ENCODE assay signal across 18 cellular contexts in genomic region chr12:64883264-64884163, GRCh38. TPM values are rescaled to one million over a fixed set of nuclear protein-coding genes. Genes with fewer than 3 reads are reported as not detected.
DNase-seq lines count a peak whose midpoint lies in the region; ATAC-seq, FAIRE-seq and TF ChIP-seq lines count a peak whose summit lies in the region.
"Had no signal": no experiment of that assay in that cellular context is flagged by ENCODE, and none has a peak within 500 bp of the region (broad histone marks: within the 10 kb centered on the region; RNA-seq: fewer than 3 reads in every experiment).

No MANE protein-coding gene starts in this region.

- H3K9me3 Mint-ChIP-seq in activated T-cell treated with anti-CD3 and anti-CD28 coated beads, Interleukin-2, amount 50 U/mL, for 72 hours = no peaks in the 10 kb centered on the region
- H3K9me3 Mint-ChIP-seq in activated naive CD4-positive, alpha-beta T cell treated with anti-CD3 and anti-CD28 coated beads for 36 hours = peaks cover 2% of the 10 kb centered on the region
- H3K9me3 Mint-ChIP-seq: activated naive CD4-positive, alpha-beta T cell treated with anti-CD3 and anti-CD28 coated beads, Interleukin-2, amount 10 ng/mL, durations not matched to agents 7 days and 5 days had no signal

- POLR2A ChIA-PET in K562 (lab: Yijun Ruan, JAX) = interaction anchor here (0.6 to 1.0 kb wide), 3 partner anchors 9 to 322 kb away, joined by 3 to 4 read pairs (median 3); no protein-coding TSS in a partner anchor

- 3% methylated on average over 14 of the region's 17 CpGs for WGBS in K562 (ENCODE audit: insufficient coverage, low coverage, missing lambda C conversion rate)
- 84 to 85% methylated on average over 17 of the region's 17 CpGs for WGBS in sigmoid colon, 2 donors

- in situ Hi-C loops in K562 (cut with MboI) = loop anchor here (25.0 kb wide), 2 partner anchors 1104 to 1529 kb away; no protein-coding TSS in a partner anchor

- H3K9ac ChIP-seq in K562 (ENCODE audit: insufficient read depth in 1 of 2, low read depth in 2 of 2, low read length in 2 of 2) = no peak overlapping the region

- H3K4me3 Mint-ChIP-seq in activated T-cell treated with anti-CD3 and anti-CD28 coated beads, Interleukin-2, amount 50 U/mL, for 72 hours = no peak overlapping the region
- no peak overlapping the region for H3K4me3 Mint-ChIP-seq in activated naive CD4-positive, alpha-beta T cell treated with anti-CD3 and anti-CD28 coated beads for 36 hours
- H3K4me3 Mint-ChIP-seq: activated naive CD4-positive, alpha-beta T cell treated with anti-CD3 and anti-CD28 coated beads, Interleukin-2, amount 10 ng/mL, durations not matched to agents 7 days and 5 days; B cell had no signal

- no peak overlapping the region for H3K4me2 ChIP-seq in K562 (ENCODE audit: insufficient read depth, low read length)

- BruUV-seq in K562 (replicated peaks; lab: Mats Ljungman, UMichigan) = no TSS peak

- no peak overlapping the region for H2AFZ ChIP-seq in K562 (ENCODE audit: low read depth, low read length)

- no peak for DNase-seq in activated T-cell treated with anti-CD3 and anti-CD28 coated beads, Interleukin-2, amount 50 U/mL, for 72 hours
- no peak for DNase-seq in activated T-cell treated with anti-CD3 and anti-CD28 coated beads, Interleukin-2, amount 50 U/mL, for 48 hours
- DNase-seq in K562 (ENCODE audit: extremely low read depth in 1 of 4, low spot score in 3 of 4) = peak in 1 of 4 experiments; percentile 5
- no peak for DNase-seq in activated naive CD4-positive, alpha-beta T cell treated with anti-CD3 and anti-CD28 coated beads for 36 hours
- no peak for DNase-seq in sigmoid colon
- DNase-seq in activated CD4-positive, alpha-beta T cell treated with anti-CD3 and anti-CD28 coated beads for 48 hours = no peak
- no peak for DNase-seq in stimulated activated CD4-positive, alpha-beta T cell treated with anti-CD3 and anti-CD28 coated beads, Interleukin-12 subunit alpha, Interleukin-12 subunit beta, amount 100 ng/mL, for 4 hours
- DNase-seq: activated naive CD4-positive, alpha-beta T cell treated with anti-CD3 and anti-CD28 coated beads, Interleukin-2, amount 10 ng/mL, durations not matched to agents 7 days and 5 days; left ventricle myocardium superior; NCI-H1694 treated with DMSO at 0.1 percent for 48 hours; nucleus accumbens; stimulated activated CD4-positive, alpha-beta T cell treated with anti-CD3 and anti-CD28 coated beads, Interleukin-1b, Interleukin-23, amount 100 ng/mL, for 48 hours had no signal

- ATAC-seq in activated T-cell treated with anti-CD3 and anti-CD28 coated beads, Interleukin-2, amount 50 U/mL, for 72 hours (replicated peaks in 1 of 2) = peak; percentile 37 to 47
- peak; percentile 60 for ATAC-seq in K562
- ATAC-seq: gastroesophageal sphincter, left ventricle myocardium superior, Right ventricle myocardium inferior had no signal

- peak; percentile 9; the same call in 1 of the 2 replicates for TF ChIP-seq RAD21 in Ishikawa (IDR thresholded peaks at IDR 0.05; ENCODE audit: low read depth)
- no peak for TF ChIP-seq RAD21 in K562 (CRISPR knock-in tag; conservative IDR thresholded peaks at IDR 0.05 in 1 of 2, IDR thresholded peaks at IDR 0.05 in 1 of 2)

- peaks cover 9% of the 10 kb centered on the region for H3K27me3 Mint-ChIP-seq in activated T-cell treated with anti-CD3 and anti-CD28 coated beads, Interleukin-2, amount 50 U/mL, for 72 hours (ENCODE audit: low read depth)
- peaks cover 1% of the 10 kb centered on the region for H3K27me3 Mint-ChIP-seq in activated naive CD4-positive, alpha-beta T cell treated with anti-CD3 and anti-CD28 coated beads for 36 hours (ENCODE audit: low read depth)

- H3K4me1 ChIP-seq in K562 (replicated peaks in 1 of 2; ENCODE audit: control insufficient read depth in 2 of 2, insufficient read depth in 2 of 2, low read length in 2 of 2) (no peaks in the 10 kb centered on the region), sigmoid colon (no peaks in the 10 kb centered on the region)
- H3K4me1 ChIP-seq: gastroesophageal sphincter had no signal

- no peak overlapping the region for H3K27ac Mint-ChIP-seq in activated T-cell treated with anti-CD3 and anti-CD28 coated beads, Interleukin-2, amount 50 U/mL, for 72 hours
- H3K27ac Mint-ChIP-seq in activated naive CD4-positive, alpha-beta T cell treated with anti-CD3 and anti-CD28 coated beads for 36 hours = no peak overlapping the region
- H3K27ac Mint-ChIP-seq: activated naive CD4-positive, alpha-beta T cell treated with anti-CD3 and anti-CD28 coated beads, Interleukin-2, amount 10 ng/mL, durations not matched to agents 7 days and 5 days; B cell had no signal

- H3K36me3 Mint-ChIP-seq in activated T-cell treated with anti-CD3 and anti-CD28 coated beads, Interleukin-2, amount 50 U/mL, for 72 hours (ENCODE audit: insufficient read depth in 2 of 2) = no peaks in the 10 kb centered on the region
- H3K36me3 Mint-ChIP-seq in activated naive CD4-positive, alpha-beta T cell treated with anti-CD3 and anti-CD28 coated beads for 36 hours (ENCODE audit: low read depth) = no peaks in the 10 kb centered on the region
- H3K36me3 Mint-ChIP-seq: activated naive CD4-positive, alpha-beta T cell treated with anti-CD3 and anti-CD28 coated beads, Interleukin-2, amount 10 ng/mL, durations not matched to agents 7 days and 5 days had no signal

- TF ChIP-seq EP300 in Ishikawa (IDR thresholded peaks at IDR 0.05; ENCODE audit: borderline replicate concordance) (no peak), K562 (IDR thresholded peaks at IDR 0.05; ENCODE audit: low read length) (no peak), sigmoid colon (IDR thresholded peaks at IDR 0.05) (no peak)

- H4K20me1 ChIP-seq in K562 (replicated peaks; ENCODE audit: control insufficient read depth, insufficient read depth, low read length) = no peaks in the 10 kb centered on the region

- peaks cover 15% of the 10 kb centered on the region for H3K4me1 Mint-ChIP-seq in activated T-cell treated with anti-CD3 and anti-CD28 coated beads, Interleukin-2, amount 50 U/mL, for 72 hours (ENCODE audit: low read depth)
- H3K4me1 Mint-ChIP-seq in activated naive CD4-positive, alpha-beta T cell treated with anti-CD3 and anti-CD28 coated beads for 36 hours (ENCODE audit: low read depth) = peaks cover 5% of the 10 kb centered on the region
- H3K4me1 Mint-ChIP-seq: activated naive CD4-positive, alpha-beta T cell treated with anti-CD3 and anti-CD28 coated beads, Interleukin-2, amount 10 ng/mL, durations not matched to agents 7 days and 5 days; B cell had no signal

- H3K27me3 ChIP-seq in K562 (ENCODE audit: control insufficient read depth in 2 of 2, insufficient read depth in 2 of 2, low read length in 2 of 2) = peaks cover 0 to 3% of the 10 kb centered on the region in 2 experiments; a peak in 2 of 5 replicates
- no peaks in the 10 kb centered on the region for H3K27me3 ChIP-seq in sigmoid colon
- H3K27me3 ChIP-seq: gastroesophageal sphincter had no signal

- H3K36me3 ChIP-seq in K562 (ENCODE audit: control insufficient read depth, insufficient read depth, low read length) (no peaks in the 10 kb centered on the region), sigmoid colon (no peaks in the 10 kb centered on the region)
- H3K36me3 ChIP-seq: gastroesophageal sphincter had no signal

- H3K9me1 ChIP-seq in K562 (ENCODE audit: control insufficient read depth, insufficient read depth, low read length) = no peaks in the 10 kb centered on the region

- H3K27ac ChIP-seq in K562 (ENCODE audit: extremely low read depth, low read depth, low read length) = no peak overlapping the region
- no peak overlapping the region for H3K27ac ChIP-seq in sigmoid colon
- H3K27ac ChIP-seq: gastroesophageal sphincter had no signal

- H3K4me3 ChIP-seq in K562 (no peak overlapping the region), sigmoid colon (no peak overlapping the region)
- H3K4me3 ChIP-seq: gastroesophageal sphincter had no signal

- intact Hi-C loops in K562 (cut with micrococcal nuclease) (no loop called here), sigmoid colon (cut with DNase I) (no loop called here)
- intact Hi-C loops in activated naive CD4-positive, alpha-beta T cell treated with anti-CD3 and anti-CD28 coated beads for 36 hours (cut with micrococcal nuclease) = no loop called here

- peak; percentile 15 for FAIRE-seq in K562 (lab: Jason Lieb, UNC)
- FAIRE-seq: colon, HTR-8/SVneo had no signal

- CTCF ChIA-PET in K562 (lab: Yijun Ruan, JAX; ENCODE audit: low intra/inter-chr PET ratio) = no interaction called here
- CTCF ChIA-PET in activated naive CD4-positive, alpha-beta T cell treated with anti-CD3 and anti-CD28 coated beads for 36 hours (lab: Charles Lee) = interaction anchor here (0.9 kb wide), 1 partner anchor 223 kb away, joined by 3 read pairs; no protein-coding TSS in a partner anchor

- TF ChIP-seq CTCF in K562 (IDR thresholded peaks at IDR 0.05 in 2 of 3, conservative IDR thresholded peaks at IDR 0.05 in 1 of 3; ENCODE audit: insufficient read depth in 2 of 3, low read depth in 1 of 3, low read length in 3 of 3) = peak in 1 of 3 experiments; percentile 20; a peak in 1 of 6 replicates
- TF ChIP-seq CTCF in sigmoid colon (IDR thresholded peaks at IDR 0.05) = no peak

- no peaks in the 10 kb centered on the region for H3K79me2 ChIP-seq in K562 (ENCODE audit: control insufficient read depth, insufficient read depth, low read length)

- TF ChIP-seq POLR2A in K562 (conservative IDR thresholded peaks at IDR 0.05) (no peak), sigmoid colon (IDR thresholded peaks at IDR 0.05) (no peak)

- H3K9me3 ChIP-seq in K562 (replicated peaks; ENCODE audit: control insufficient read depth, insufficient read depth, low read depth, low read length) = no peaks in the 10 kb centered on the region
- H3K9me3 ChIP-seq in sigmoid colon = no peaks in the 10 kb centered on the region
- H3K9me3 ChIP-seq: gastroesophageal sphincter had no signal

RNA-seq across cellular contexts. Expression of gene TBC1D30, which starts 59.1 kb away (rescaled TPM):
- under 1 TPM; 0.14 to 0.94 TPM for total RNA-seq in activated T-cell treated with anti-CD3 and anti-CD28 coated beads, Interleukin-2, amount 50 U/mL, for 72 hours
- total RNA-seq in K562 (2011; cell fraction: chromatin; rRNA removed; ENCODE audit: low replicate concordance) = 0.16 and 0.21 TPM in 2 replicates
- under 0.01 and 0.39 TPM in 2 replicates for total RNA-seq in K562 (2011; cell fraction: nucleolus; rRNA removed)
- 0.23 and 0.29 TPM in 2 replicates for total RNA-seq in K562 (2011; cell fraction: nucleoplasm; rRNA removed)
- total RNA-seq in K562 (2014; rRNA removed) = 0.08 and 0.32 TPM in 2 replicates
- 0.15 and 0.19 TPM in 2 replicates for total RNA-seq in K562 (2014; rRNA removed; fragmentation: Illumina TruSeq; extraction: Trizol)
- total RNA-seq in K562 (2015; rRNA removed; fragmentation: Illumina TruSeq; extraction: Trizol) = 0.07 TPM in 1 of 2 replicates, not detected in the other
- 0.18 and 0.55 TPM in 2 replicates for total RNA-seq in K562 (2021)
- polyA plus RNA-seq in K562 (2011; rRNA removed) = 0.14 and 0.25 TPM in 2 replicates
- 0.16 and 0.58 TPM in 2 replicates for polyA plus RNA-seq in K562 (2011; cell fraction: cytosol; rRNA removed)
- 0.04 and 0.18 TPM in 2 replicates for polyA plus RNA-seq in K562 (2011; cell fraction: nucleus; rRNA removed)
- polyA plus RNA-seq in K562 (2012) = 0.10 and 0.21 TPM in 2 replicates
- 0.10 and 0.19 TPM in 2 replicates for polyA plus RNA-seq in K562 (2014; fragmentation: Illumina TruSeq; extraction: Trizol)
- polyA plus RNA-seq in K562 (2014; fragmentation: Nextera tagmentation; extraction: Ambion mirVana) = under 1 TPM in 1 of 2 experiments, not detected in 1; 0.08 TPM
- 0.48 TPM in 1 of 2 replicates, not detected in the other for polyA plus RNA-seq in K562 (2014; rRNA removed)
- polyA minus RNA-seq in K562 (2011; rRNA and poly(A)+ RNA removed) = 0.48 and 1.1 TPM in 2 replicates
- polyA minus RNA-seq in K562 (2011; cell fraction: cytosol; rRNA and poly(A)+ RNA removed) = not detected in 2 replicates
- polyA minus RNA-seq in K562 (2011; cell fraction: nucleus; rRNA and poly(A)+ RNA removed) = 0.13 and 0.22 TPM in 2 replicates
- total RNA-seq in activated naive CD4-positive, alpha-beta T cell treated with anti-CD3 and anti-CD28 coated beads for 36 hours = under 1 TPM; 0.17 to 0.19 TPM
- total RNA-seq in sigmoid colon = 1 to 10 TPM in 1 of 4 donors, under 1 TPM in 3; 0.36 to 4.3 (median 0.74) TPM
- polyA plus RNA-seq in sigmoid colon = 1 to 10 TPM; 2.3 to 3.5 (median 2.4) TPM
